Comparison of ENCODE assay signal across 10 cellular contexts in the genomic region with DNA sequence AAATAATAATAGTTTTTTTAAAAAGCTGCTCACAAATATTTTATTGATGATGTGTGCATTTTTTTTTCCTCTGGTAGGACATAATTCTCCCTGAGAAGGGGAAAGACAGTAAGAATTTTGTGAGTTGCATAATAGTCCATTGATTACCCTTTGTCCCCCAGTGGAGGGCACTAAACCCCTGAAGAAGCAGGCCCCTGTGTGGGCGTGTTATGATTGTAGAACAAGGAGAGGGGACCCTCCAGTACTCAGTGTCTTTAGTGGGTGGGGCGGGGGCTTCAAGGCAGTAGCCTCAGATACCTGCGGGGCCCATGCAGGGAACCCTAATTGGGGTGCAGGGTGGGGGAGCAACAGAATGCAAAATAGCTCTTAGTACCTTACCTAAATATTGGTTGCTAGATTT. TPM values are rescaled to one million over a fixed set of nuclear protein-coding genes. Genes with fewer than 3 reads are reported as not detected.
"Had no signal": no experiment of that assay in that cellular context is flagged by ENCODE, and none has a peak within 500 bp of the region (broad histone marks: within the 10 kb centered on the region; RNA-seq: fewer than 3 reads in every experiment).

No MANE protein-coding gene starts in this region.

RNA-seq across cellular contexts. Expression of a gene that starts 57.4 kb away (rescaled TPM):
- total RNA-seq: left lobe of liver; left ventricle myocardium superior; liver; lung microvascular endothelial cell; mammary epithelial cell; mononuclear cell; myocyte; naive thymus-derived CD4-positive, alpha-beta T cell had no signal
- polyA plus RNA-seq: immature natural killer cell; keratinocyte; mammary epithelial cell; naive thymus-derived CD4-positive, alpha-beta T cell had no signal
